In the genomic region with DNA sequence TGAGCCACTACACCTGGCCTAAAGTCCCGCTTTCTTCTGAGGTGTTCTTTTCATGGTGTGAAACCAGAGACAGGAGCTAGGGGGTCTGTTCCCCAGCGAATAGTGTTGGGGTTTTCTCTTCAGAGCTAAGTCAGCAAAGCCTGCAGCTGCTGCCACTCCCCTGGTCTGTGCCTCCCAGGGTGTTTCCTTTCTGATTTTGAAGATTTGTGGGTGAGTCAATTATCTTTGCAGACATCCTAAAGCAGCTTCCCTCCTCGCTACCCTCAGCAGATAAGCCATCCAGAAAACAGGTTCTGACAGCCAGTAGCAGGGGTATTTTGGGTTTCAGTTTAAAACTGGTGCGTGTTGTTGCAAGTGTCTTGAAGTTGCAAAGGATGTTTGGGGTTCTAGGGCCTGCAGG, we compare ENCODE assay signal across 14 cellular contexts.
DNase-seq lines count a peak whose midpoint lies in the region; ATAC-seq and TF ChIP-seq lines count a peak whose summit lies in the region.
"Had no signal": no experiment of that assay in that cellular context is flagged by ENCODE, and none has a peak within 500 bp of the region (broad histone marks: within the 10 kb centered on the region; RNA-seq: fewer than 3 reads in every experiment).

No MANE protein-coding gene starts in this region.

- H3K4me1 ChIP-seq in adrenal gland (replicated peaks in 1 of 2): peaks cover 0 to 7% of the 10 kb centered on the region in 2 donors
- H3K4me1 ChIP-seq in stomach: peaks cover 3 to 29% (median 17%) of the 10 kb centered on the region in 4 donors
- H3K4me1 ChIP-seq: vagina had no signal

- peaks cover 65 to 74% (median 69%) of the 10 kb centered on the region in 3 donors for H3K4me1 Mint-ChIP-seq in T-cell
- peaks cover 66% of the 10 kb centered on the region for H3K4me1 Mint-ChIP-seq in activated naive CD4-positive, alpha-beta T cell treated with anti-CD3 and anti-CD28 coated beads, Interleukin-2, amount 50 U/mL, for 24 hours

- DNase-seq in activated naive CD4-positive, alpha-beta T cell treated with Interleukin-2 at 50 U/mL for 16 hours: peak; percentile 14
- DNase-seq in activated naive CD4-positive, alpha-beta T cell treated with anti-CD3 and anti-CD28 coated beads, Interleukin-2, amount 50 U/mL, for 16 hours: no peak
- DNase-seq in T-cell (peak in 29 of 34 experiments; percentile 4 to 58 (median 18)), putamen (ENCODE audit: low spot score) (peak; percentile 7), adrenal gland (no peak), stomach (no peak), NCI-H2227 treated with DMSO at 0.1 percent for 48 hours (lab: John Stamatoyannopoulos, UW) (no peak)
- DNase-seq: aorta, MG63, Peyer's patch had no signal

- WGBS in adrenal gland, 4 donors: 74 to 81% (median 80%) methylated on average over 4 of the region's 4 CpGs
- 56 to 76% (median 68%) methylated on average over 4 of the region's 4 CpGs for whole genome bisulfite sequencing in stomach, 5 donors

- TF ChIP-seq POLR2A in adrenal gland (IDR thresholded peaks at IDR 0.05) (no peak), stomach (IDR thresholded peaks at IDR 0.05) (no peak)

- no peak overlapping the region for H3K4me3 ChIP-seq in adrenal gland
- no peak overlapping the region for H3K4me3 ChIP-seq in stomach
- H3K4me3 ChIP-seq: MG63, Peyer's patch, skin epidermis, vagina had no signal

- H3K9me3 Mint-ChIP-seq in T-cell: no peaks in the 10 kb centered on the region
- H3K9me3 Mint-ChIP-seq in activated naive CD4-positive, alpha-beta T cell treated with anti-CD3 and anti-CD28 coated beads, Interleukin-2, amount 50 U/mL, for 24 hours: no peaks in the 10 kb centered on the region

- ATAC-seq in T-cell (replicated peaks in 1 of 4): peak; percentile 86 to 92 (median 90)

- H3K27me3 ChIP-seq in adrenal gland (no peaks in the 10 kb centered on the region), stomach (no peaks in the 10 kb centered on the region)
- H3K27me3 ChIP-seq: Peyer's patch, vagina had no signal

- intact Hi-C loops in adrenal gland (cut with DNase I) (loop anchor here in 1 of 2 donors (10.0 kb wide), 1 partner anchor 244 kb away; no protein-coding TSS in a partner anchor), stomach (cut with DNase I; ENCODE audit: low total_unique reads) (no loop called here)

- no peak for TF ChIP-seq EP300 in stomach (IDR thresholded peaks at IDR 0.05)

- no peak overlapping the region for H3K27ac ChIP-seq in adrenal gland
- no peak overlapping the region for H3K27ac ChIP-seq in stomach
- H3K27ac ChIP-seq: Peyer's patch, vagina, VCaP had no signal

- no peaks in the 10 kb centered on the region for H3K27me3 Mint-ChIP-seq in T-cell
- no peaks in the 10 kb centered on the region for H3K27me3 Mint-ChIP-seq in activated naive CD4-positive, alpha-beta T cell treated with anti-CD3 and anti-CD28 coated beads, Interleukin-2, amount 50 U/mL, for 24 hours

- CTCF ChIA-PET in T-cell (lab: Charles Lee): interaction anchor here (0.6 to 1.4 kb wide), 8 partner anchors 22 to 265 kb away, joined by 3 to 6 read pairs (median 4); no protein-coding TSS in a partner anchor

- H3K9me3 ChIP-seq in adrenal gland (replicated peaks in 1 of 3): no peaks in the 10 kb centered on the region
- H3K9me3 ChIP-seq in stomach: no peaks in the 10 kb centered on the region
- H3K9me3 ChIP-seq: MG63, Peyer's patch, vagina had no signal

- H3K36me3 Mint-ChIP-seq in T-cell: no peaks in the 10 kb centered on the region
- no peaks in the 10 kb centered on the region for H3K36me3 Mint-ChIP-seq in activated naive CD4-positive, alpha-beta T cell treated with anti-CD3 and anti-CD28 coated beads, Interleukin-2, amount 50 U/mL, for 24 hours

- H3K36me3 ChIP-seq in adrenal gland (replicated peaks in 1 of 2): no peaks in the 10 kb centered on the region
- no peaks in the 10 kb centered on the region for H3K36me3 ChIP-seq in stomach
- H3K36me3 ChIP-seq: MG63, Peyer's patch, vagina had no signal

- POLR2A ChIA-PET in T-cell (lab: Charles Lee): interaction anchor here in 1 of 2 donors (0.6 kb wide), 2 partner anchors 71 to 185 kb away, joined by 3 read pairs; no protein-coding TSS in a partner anchor

- no peak for TF ChIP-seq CTCF in adrenal gland (IDR thresholded peaks at IDR 0.05)
- no peak for TF ChIP-seq CTCF in stomach (IDR thresholded peaks at IDR 0.05)

- peak overlapping the region; percentile 48 to 53 (median 51) for H3K4me3 Mint-ChIP-seq in T-cell
- H3K4me3 Mint-ChIP-seq in activated naive CD4-positive, alpha-beta T cell treated with anti-CD3 and anti-CD28 coated beads, Interleukin-2, amount 50 U/mL, for 24 hours: peak overlapping the region; percentile 27

- peak overlapping the region; percentile 93 to 95 for H3K27ac Mint-ChIP-seq in T-cell
- peak overlapping the region; percentile 15 for H3K27ac Mint-ChIP-seq in activated naive CD4-positive, alpha-beta T cell treated with anti-CD3 and anti-CD28 coated beads, Interleukin-2, amount 50 U/mL, for 24 hours

Comparison
In these comparisons a context has a peak if more than half of its experiments do, and no peak if none do; other contexts are left out.
1. DNase-seq: peak in activated naive CD4-positive, alpha-beta T cell treated with Interleukin-2 at 50 U/mL for 16 hours (single experiment), T-cell (29 of 34) and putamen (single experiment); none in activated naive CD4-positive, alpha-beta T cell treated with anti-CD3 and anti-CD28 coated beads, Interleukin-2, amount 50 U/mL, for 16 hours (single experiment), adrenal gland (0 of 7), stomach (single experiment) and NCI-H2227 treated with DMSO at 0.1 percent for 48 hours (single experiment).